ENCODE assay signal across 9 cellular contexts in the genomic region with DNA sequence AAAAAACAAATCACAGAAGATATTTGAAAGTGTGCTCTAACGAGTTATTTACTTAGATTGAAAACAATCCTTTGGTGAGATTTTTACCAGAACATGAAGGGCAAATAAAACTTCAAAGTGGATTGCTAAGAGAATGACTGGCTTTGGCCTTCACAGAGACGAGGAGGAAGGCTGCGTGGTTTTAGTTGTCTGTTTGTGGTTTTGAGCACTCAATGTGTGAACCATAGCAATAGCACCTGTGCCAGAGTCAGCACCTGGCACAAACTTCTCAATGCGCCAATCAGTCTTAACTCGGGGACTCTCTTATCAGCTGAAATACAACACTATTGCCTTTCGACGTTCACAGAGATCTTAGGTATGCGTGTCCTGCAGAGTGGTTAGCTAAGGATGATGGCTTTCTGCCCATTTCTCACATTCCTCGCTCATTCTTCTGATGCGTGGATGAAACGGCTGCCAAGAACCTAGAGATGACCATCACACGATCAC.
DNase-seq lines count a peak whose midpoint lies in the region; ATAC-seq, FAIRE-seq and TF ChIP-seq lines count a peak whose summit lies in the region.
"Had no signal": no experiment of that assay in that cellular context is flagged by ENCODE, and none has a peak within 500 bp of the region (broad histone marks: within the 10 kb centered on the region; RNA-seq: fewer than 3 reads in every experiment).

No MANE protein-coding gene starts in this region.

- FAIRE-seq in bronchial epithelial cell (lab: Jason Lieb, UNC): peak; percentile 82

- H3K36me3 ChIP-seq in SJSA1 (no peaks in the 10 kb centered on the region), bronchial epithelial cell (ENCODE audit: control insufficient read depth, insufficient read depth, low read length) (peaks cover 1% of the 10 kb centered on the region), skeletal muscle tissue (ENCODE audit: control insufficient read depth in 3 of 3, insufficient read depth in 3 of 3, low read length in 3 of 3) (peaks cover 6 to 10% (median 8%) of the 10 kb centered on the region in 3 donors)

- DNase-seq in SJSA1 (ENCODE audit: low read depth in 1 of 2, low spot score in 2 of 2) (no peak), bronchial epithelial cell (ENCODE audit: low read depth) (no peak), DMS153 treated with DMSO at 0.1 percent for 48 hours (lab: John Stamatoyannopoulos, UW; ENCODE audit: unreplicated experiment) (no peak), NCI-H446 treated with DMSO at 0.1 percent for 48 hours (lab: John Stamatoyannopoulos, UW) (no peak), globus pallidus (ENCODE audit: low spot score) (no peak)

- H3K4me3 ChIP-seq in SJSA1 (no peak overlapping the region), bronchial epithelial cell (ENCODE audit: low read depth, low read length) (no peak overlapping the region), skeletal muscle tissue (ENCODE audit: low read length in 3 of 3) (no peak overlapping the region)
- H3K4me3 ChIP-seq: SK-N-MC had no signal

- H3K4me1 ChIP-seq in SJSA1 (replicated peaks) (peaks cover 68% of the 10 kb centered on the region), skeletal muscle tissue (ENCODE audit: control insufficient read depth in 3 of 3, insufficient read depth in 3 of 3, low read length in 3 of 3) (peaks cover 34 to 42% (median 34%) of the 10 kb centered on the region in 3 donors)

- H3K9ac ChIP-seq in skeletal muscle tissue (ENCODE audit: low read depth in 1 of 3, low read length in 3 of 3): no peak overlapping the region

- H3K27me3 ChIP-seq in SJSA1 (replicated peaks) (no peaks in the 10 kb centered on the region), bronchial epithelial cell (ENCODE audit: control insufficient read depth, insufficient read depth, low read length) (no peaks in the 10 kb centered on the region), skeletal muscle tissue (ENCODE audit: control insufficient read depth in 3 of 3, insufficient read depth in 3 of 3, low read length in 3 of 3) (no peaks in the 10 kb centered on the region)

- H3K9me3 ChIP-seq in SJSA1 (replicated peaks) (no peaks in the 10 kb centered on the region), skeletal muscle tissue (ENCODE audit: control insufficient read depth in 3 of 3, low read length in 3 of 3) (no peaks in the 10 kb centered on the region)

- ATAC-seq in GM18867 (IDR thresholded peaks at IDR 0.05; ENCODE audit: unreplicated experiment): peak; percentile 74
- ATAC-seq in HG02938 (IDR thresholded peaks at IDR 0.05; ENCODE audit: unreplicated experiment): peak; percentile 53

- H3K27ac ChIP-seq in SJSA1 (peak overlapping the region; percentile 6; the same call in 1 of the 2 replicates), skeletal muscle tissue (ENCODE audit: low read depth, low read length) (peak overlapping the region; percentile 33)
- H3K27ac ChIP-seq: SK-N-MC had no signal

- TF ChIP-seq CTCF in bronchial epithelial cell (IDR thresholded peaks at IDR 0.05; ENCODE audit: insufficient read depth, low read length, severe bottlenecking): no peak
